8 cellular contexts compared by ENCODE assay signal in genomic region chr6:47242483-47243386, GRCh38.
A peak's percentile ranks its signal among the peaks of the same experiment; 100 is the strongest.
DNase-seq lines count a peak whose midpoint lies in the region; ATAC-seq and TF ChIP-seq lines count a peak whose summit lies in the region.

No MANE protein-coding gene starts in this region.

- TF ChIP-seq CTCF in OCI-LY7 (conservative IDR thresholded peaks at IDR 0.05; ENCODE audit: low read length), result no peak

- H3K36me3 ChIP-seq in OCI-LY7 (ENCODE audit: insufficient read depth, low read length) (peaks cover 30% of the 10 kb centered on the region), thymus (ENCODE audit: control insufficient read depth, insufficient read depth) (no peaks in the 10 kb centered on the region)

- H2AFZ ChIP-seq in OCI-LY7 (ENCODE audit: low read length), result no peak overlapping the region

- BruUV-seq in OCI-LY7 (replicated peaks; lab: Mats Ljungman, UMichigan), result no TSS peak

- WGBS in thymus, result 33% methylated on average over 14 of the region's 14 CpGs

- CTCF ChIA-PET in OCI-LY7 (lab: Charles Lee; ENCODE audit: unreplicated experiment), result no interaction called here

- H3K4me1 ChIP-seq in OCI-LY7 (ENCODE audit: insufficient read depth, low read length, poor library complexity, severe bottlenecking) (peaks cover 84% of the 10 kb centered on the region), thymus (ENCODE audit: control insufficient read depth, insufficient read depth, low read length) (peaks cover 32% of the 10 kb centered on the region)

- H4K20me1 ChIP-seq in OCI-LY7 (ENCODE audit: insufficient read depth, low read length), result no peaks in the 10 kb centered on the region

- POLR2A ChIA-PET in OCI-LY7 (lab: Charles Lee), result interaction anchor here (0.6 to 2.2 kb wide), 17 partner anchors 9 to 1098 kb away, joined by 3 to 7 read pairs (median 3); no protein-coding TSS in a partner anchor

- H3K4me3 ChIP-seq in OCI-LY7 (ENCODE audit: low read depth, low read length, poor library complexity, severe bottlenecking) (peak overlapping the region; percentile 46), thymus (ENCODE audit: low read length) (peak overlapping the region; percentile 24)

- DNase-seq in D341Med (ENCODE audit: low spot score) (peak; percentile 74), HPDE6-E6E7 (ENCODE audit: extremely low spot score) (peak; percentile 94), OCI-LY7 (ENCODE audit: low spot score) (peak; percentile 98), activated T-helper 1 cell treated with Interleukin-2 at 50 U/mL for 16 hours (ENCODE audit: low read depth) (peak; percentile 31), fibroblast of the conjunctiva (ENCODE audit: low read depth) (peak; percentile 85), nucleus accumbens (lab: John Stamatoyannopoulos, UW) (peak in 43 of 56 donors; percentile 1 to 82 (median 37))

- peak; percentile 97 for ATAC-seq in GM21381 (IDR thresholded peaks at IDR 0.05; ENCODE audit: unreplicated experiment)

- no peaks in the 10 kb centered on the region for H3K9me2 ChIP-seq in OCI-LY7 (ENCODE audit: insufficient read depth, low read length)

- peaks cover 63% of the 10 kb centered on the region for H3K79me2 ChIP-seq in OCI-LY7 (ENCODE audit: insufficient read depth, low read depth, low read length)

- intact Hi-C loops in OCI-LY7 (cut with micrococcal nuclease; ENCODE audit: unreplicated experiment), result loop anchor here (2.0 kb wide), 1 partner anchor 592 kb away; no protein-coding TSS in a partner anchor

- no peaks in the 10 kb centered on the region for H3K27me3 ChIP-seq in thymus (ENCODE audit: control insufficient read depth, insufficient read depth)

- H3K27ac ChIP-seq in OCI-LY7 (ENCODE audit: low read depth, low read length, poor library complexity, severe bottlenecking) (peak overlapping the region; percentile 92), thymus (ENCODE audit: low read depth) (peak overlapping the region; percentile 96)

- H3K4me2 ChIP-seq in OCI-LY7 (ENCODE audit: low read length), result peak overlapping the region; percentile 74

- H3K9me3 ChIP-seq in OCI-LY7 (ENCODE audit: low read length) (no peaks in the 10 kb centered on the region; the same call in 1 of the 2 replicates), thymus (ENCODE audit: control insufficient read depth) (no peaks in the 10 kb centered on the region)

Comparison
In these comparisons a context has a peak if more than half of its experiments do, and no peak if none do; other contexts are left out.
1. Peak in every context shown above with its lines: DNase-seq, ATAC-seq, H3K4me3 ChIP-seq and H3K27ac ChIP-seq.
2. DNase-seq: peak in every context shown above with its lines; median percentile 98 in OCI-LY7; 94 in HPDE6-E6E7; 85 in fibroblast of the conjunctiva; 74 in D341Med; 37 in nucleus accumbens; 31 in activated T-helper 1 cell treated with Interleukin-2 at 50 U/mL for 16 hours.